In the genomic region with DNA sequence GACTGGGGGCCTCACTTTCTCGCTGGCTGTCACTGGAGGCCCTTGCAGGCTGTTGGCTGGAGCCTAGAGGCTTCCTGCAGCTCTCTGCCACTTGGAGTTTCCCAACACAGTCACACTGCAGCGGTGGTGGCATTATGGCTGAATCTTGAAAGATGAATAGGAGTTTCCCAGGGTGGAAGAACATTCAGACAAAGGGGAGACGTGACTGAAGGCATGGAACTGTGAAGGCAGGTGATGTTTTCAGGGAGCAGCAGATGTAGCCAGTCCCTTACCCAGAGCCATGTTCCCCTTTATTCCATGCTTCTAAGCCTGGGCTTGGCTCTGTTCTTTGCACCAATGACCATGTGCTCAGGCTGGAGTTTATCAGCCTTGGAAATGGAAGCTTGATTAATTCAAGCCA, we compare ENCODE assay signal across 21 cellular contexts.
DNase-seq lines count a peak whose midpoint lies in the region; ATAC-seq, FAIRE-seq and TF ChIP-seq lines count a peak whose summit lies in the region.
"Had no signal": no experiment of that assay in that cellular context is flagged by ENCODE, and none has a peak within 500 bp of the region (broad histone marks: within the 10 kb centered on the region; RNA-seq: fewer than 3 reads in every experiment).

No MANE protein-coding gene starts in this region.

- no peaks in the 10 kb centered on the region for H3K79me2 ChIP-seq in K562 (ENCODE audit: control insufficient read depth, insufficient read depth, low read length)

- no peak overlapping the region for H3K4me3 ChIP-seq in K562
- no peak overlapping the region for H3K4me3 ChIP-seq in endodermal cell (ENCODE audit: low read length)
- H3K4me3 ChIP-seq: BLaER1 had no signal

- peaks cover 2 to 16% of the 10 kb centered on the region in 2 experiments; a peak in 2 of 5 replicates for H3K27me3 ChIP-seq in K562 (ENCODE audit: control insufficient read depth in 2 of 2, insufficient read depth in 2 of 2, low read length in 2 of 2)
- no peaks in the 10 kb centered on the region for H3K27me3 ChIP-seq in endodermal cell (ENCODE audit: control insufficient read depth, insufficient read depth, low read length, poor library complexity, severe bottlenecking)
- H3K27me3 ChIP-seq: BE2C, BLaER1 had no signal

- H2AFZ ChIP-seq in K562 (ENCODE audit: low read depth, low read length): no peak overlapping the region

- CTCF ChIA-PET in K562 (lab: Yijun Ruan, JAX; ENCODE audit: low intra/inter-chr PET ratio): no interaction called here

- in situ Hi-C loops in K562 (cut with MboI): no loop called here

- no peaks in the 10 kb centered on the region for H3K4me1 Mint-ChIP-seq in endodermal cell
- H3K4me1 Mint-ChIP-seq: CD14-positive monocyte; CD4-positive, alpha-beta memory T cell; CD8-positive, alpha-beta memory T cell had no signal

- H3K36me3 ChIP-seq in K562 (ENCODE audit: control insufficient read depth, insufficient read depth, low read length) (no peaks in the 10 kb centered on the region), endodermal cell (ENCODE audit: control insufficient read depth, insufficient read depth, low read length) (no peaks in the 10 kb centered on the region)
- H3K36me3 ChIP-seq: BE2C, BLaER1 had no signal

- FAIRE-seq in D721Med (lab: Jason Lieb, UNC) (peak; percentile 41), K562 (lab: Jason Lieb, UNC) (no peak)
- FAIRE-seq: A204.1, G401.6, GM12891, GM19239 had no signal

- intact Hi-C loops in K562 (cut with micrococcal nuclease): no loop called here

- POLR2A ChIA-PET in K562 (lab: Yijun Ruan, JAX): interaction anchor here (0.6 kb wide), 1 partner anchor 13 kb away, joined by 5 read pairs; no protein-coding TSS in a partner anchor

- H3K9me1 ChIP-seq in K562 (ENCODE audit: control insufficient read depth, insufficient read depth, low read length): no peaks in the 10 kb centered on the region

- TF ChIP-seq POLR2A in K562 (conservative IDR thresholded peaks at IDR 0.05): no peak

- ATAC-seq in K562: no peak

- no peaks in the 10 kb centered on the region for H3K9me3 Mint-ChIP-seq in endodermal cell
- H3K9me3 Mint-ChIP-seq: CD8-positive, alpha-beta memory T cell had no signal

- no peak overlapping the region for H3K27ac ChIP-seq in K562 (ENCODE audit: extremely low read depth, low read depth, low read length)
- H3K27ac ChIP-seq in endodermal cell (ENCODE audit: low read depth, low read length): no peak overlapping the region
- H3K27ac ChIP-seq: 22Rv1, BLaER1 had no signal

- 0% methylated on average over 2 of the region's 3 CpGs for WGBS in K562 (ENCODE audit: insufficient coverage, low coverage, missing lambda C conversion rate)
- 85 to 100% methylated on average over 2 of the region's 3 CpGs for WGBS in endodermal cell (ENCODE audit: insufficient coverage in 1 of 2, insufficient read length in 1 of 2), 2 experiments

- TF ChIP-seq CTCF in D721Med (IDR thresholded peaks at IDR 0.05; ENCODE audit: insufficient read depth, missing control alignments) (no peak), K562 (IDR thresholded peaks at IDR 0.05 in 2 of 3, conservative IDR thresholded peaks at IDR 0.05 in 1 of 3; ENCODE audit: insufficient read depth in 2 of 3, low read depth in 1 of 3, low read length in 3 of 3) (no peak), endodermal cell (conservative IDR thresholded peaks at IDR 0.05) (no peak)

- H3K4me2 ChIP-seq in K562 (ENCODE audit: insufficient read depth, low read length): no peak overlapping the region
- H3K4me2 ChIP-seq: BLaER1 had no signal

- no peak overlapping the region for H3K27ac Mint-ChIP-seq in endodermal cell
- H3K27ac Mint-ChIP-seq: CD14-positive monocyte; CD4-positive, alpha-beta memory T cell; CD4-positive, CD25-positive, alpha-beta regulatory T cell had no signal

- no TSS peak for BruUV-seq in K562 (replicated peaks; lab: Mats Ljungman, UMichigan)

- TF ChIP-seq RAD21 in K562 (CRISPR knock-in tag; conservative IDR thresholded peaks at IDR 0.05 in 1 of 2, IDR thresholded peaks at IDR 0.05 in 1 of 2): no peak

- DNase-seq in D721Med (ENCODE audit: insufficient read length, low spot score) (no peak), K562 (ENCODE audit: extremely low read depth in 1 of 4, low spot score in 3 of 4) (no peak), endodermal cell (peak; percentile 29), OCI-M1 (lab: John Stamatoyannopoulos, UW) (no peak), NCI-H1436 (lab: John Stamatoyannopoulos, UW) (no peak)
- DNase-seq: ACHN; BE2C; C1 segment of cervical spinal cord; CD4-positive, alpha-beta memory T cell; CD4-positive, CD25-positive, alpha-beta regulatory T cell; CD8-positive, alpha-beta memory T cell; COR-L47; DMS79 treated with DMSO at 0.1 percent for 48 hours; GF-D8 had no signal

- H3K36me3 Mint-ChIP-seq in endodermal cell (ENCODE audit: low read depth): no peaks in the 10 kb centered on the region
- H3K36me3 Mint-ChIP-seq: CD14-positive monocyte; CD4-positive, alpha-beta memory T cell; CD8-positive, alpha-beta memory T cell had no signal

- TF ChIP-seq EP300 in K562 (IDR thresholded peaks at IDR 0.05; ENCODE audit: low read length): no peak

- H4K20me1 ChIP-seq in K562 (replicated peaks; ENCODE audit: control insufficient read depth, insufficient read depth, low read length): no peaks in the 10 kb centered on the region
- H4K20me1 ChIP-seq: BLaER1 had no signal

- no peak overlapping the region for H3K9ac ChIP-seq in K562 (ENCODE audit: insufficient read depth in 1 of 2, low read depth in 2 of 2, low read length in 2 of 2)
- H3K9ac ChIP-seq in endodermal cell (ENCODE audit: extremely low read depth, low read length, poor library complexity, severe bottlenecking): no peak overlapping the region
- H3K9ac ChIP-seq: BLaER1 had no signal

- H3K4me1 ChIP-seq in K562 (replicated peaks in 1 of 2; ENCODE audit: control insufficient read depth in 2 of 2, insufficient read depth in 2 of 2, low read length in 2 of 2) (no peaks in the 10 kb centered on the region), endodermal cell (ENCODE audit: control insufficient read depth, insufficient read depth, low read length) (no peaks in the 10 kb centered on the region)
- H3K4me1 ChIP-seq: BLaER1 had no signal

- no peak overlapping the region for H3K4me3 Mint-ChIP-seq in endodermal cell
- H3K4me3 Mint-ChIP-seq: CD14-positive monocyte; CD4-positive, alpha-beta memory T cell; CD4-positive, CD25-positive, alpha-beta regulatory T cell; CD8-positive, alpha-beta memory T cell had no signal

- H3K9me3 ChIP-seq in K562 (replicated peaks; ENCODE audit: control insufficient read depth, insufficient read depth, low read depth, low read length) (no peaks in the 10 kb centered on the region), endodermal cell (ENCODE audit: control insufficient read depth, low read length) (no peaks in the 10 kb centered on the region)
- H3K9me3 ChIP-seq: BE2C, BLaER1 had no signal

- peaks cover 3% of the 10 kb centered on the region for H3K27me3 Mint-ChIP-seq in endodermal cell (ENCODE audit: insufficient read depth)

TF ChIP-seq in K562, 482 proteins besides CTCF, POLR2A, EP300 and RAD21:
- peak; percentile 88 for TF ChIP-seq PRDM10 (IDR thresholded peaks at IDR 0.05; ENCODE audit: partially characterized antibody)
- TF ChIP-seq FOS (IDR thresholded peaks at IDR 0.05; ENCODE audit: extremely low read depth, insufficient read length): no peak
